Comparison of ENCODE assay signal across 2 cellular contexts in genomic region chr19:47176071-47176626, GRCh38.
TF ChIP-seq lines count a peak whose summit lies in the region.

No MANE protein-coding gene starts in this region.

TF ChIP-seq in GM23338, 12 proteins besides CTCF, POLR2A, EP300 and RAD21 (continued from another document):
- TF ChIP-seq, protein P1, sequence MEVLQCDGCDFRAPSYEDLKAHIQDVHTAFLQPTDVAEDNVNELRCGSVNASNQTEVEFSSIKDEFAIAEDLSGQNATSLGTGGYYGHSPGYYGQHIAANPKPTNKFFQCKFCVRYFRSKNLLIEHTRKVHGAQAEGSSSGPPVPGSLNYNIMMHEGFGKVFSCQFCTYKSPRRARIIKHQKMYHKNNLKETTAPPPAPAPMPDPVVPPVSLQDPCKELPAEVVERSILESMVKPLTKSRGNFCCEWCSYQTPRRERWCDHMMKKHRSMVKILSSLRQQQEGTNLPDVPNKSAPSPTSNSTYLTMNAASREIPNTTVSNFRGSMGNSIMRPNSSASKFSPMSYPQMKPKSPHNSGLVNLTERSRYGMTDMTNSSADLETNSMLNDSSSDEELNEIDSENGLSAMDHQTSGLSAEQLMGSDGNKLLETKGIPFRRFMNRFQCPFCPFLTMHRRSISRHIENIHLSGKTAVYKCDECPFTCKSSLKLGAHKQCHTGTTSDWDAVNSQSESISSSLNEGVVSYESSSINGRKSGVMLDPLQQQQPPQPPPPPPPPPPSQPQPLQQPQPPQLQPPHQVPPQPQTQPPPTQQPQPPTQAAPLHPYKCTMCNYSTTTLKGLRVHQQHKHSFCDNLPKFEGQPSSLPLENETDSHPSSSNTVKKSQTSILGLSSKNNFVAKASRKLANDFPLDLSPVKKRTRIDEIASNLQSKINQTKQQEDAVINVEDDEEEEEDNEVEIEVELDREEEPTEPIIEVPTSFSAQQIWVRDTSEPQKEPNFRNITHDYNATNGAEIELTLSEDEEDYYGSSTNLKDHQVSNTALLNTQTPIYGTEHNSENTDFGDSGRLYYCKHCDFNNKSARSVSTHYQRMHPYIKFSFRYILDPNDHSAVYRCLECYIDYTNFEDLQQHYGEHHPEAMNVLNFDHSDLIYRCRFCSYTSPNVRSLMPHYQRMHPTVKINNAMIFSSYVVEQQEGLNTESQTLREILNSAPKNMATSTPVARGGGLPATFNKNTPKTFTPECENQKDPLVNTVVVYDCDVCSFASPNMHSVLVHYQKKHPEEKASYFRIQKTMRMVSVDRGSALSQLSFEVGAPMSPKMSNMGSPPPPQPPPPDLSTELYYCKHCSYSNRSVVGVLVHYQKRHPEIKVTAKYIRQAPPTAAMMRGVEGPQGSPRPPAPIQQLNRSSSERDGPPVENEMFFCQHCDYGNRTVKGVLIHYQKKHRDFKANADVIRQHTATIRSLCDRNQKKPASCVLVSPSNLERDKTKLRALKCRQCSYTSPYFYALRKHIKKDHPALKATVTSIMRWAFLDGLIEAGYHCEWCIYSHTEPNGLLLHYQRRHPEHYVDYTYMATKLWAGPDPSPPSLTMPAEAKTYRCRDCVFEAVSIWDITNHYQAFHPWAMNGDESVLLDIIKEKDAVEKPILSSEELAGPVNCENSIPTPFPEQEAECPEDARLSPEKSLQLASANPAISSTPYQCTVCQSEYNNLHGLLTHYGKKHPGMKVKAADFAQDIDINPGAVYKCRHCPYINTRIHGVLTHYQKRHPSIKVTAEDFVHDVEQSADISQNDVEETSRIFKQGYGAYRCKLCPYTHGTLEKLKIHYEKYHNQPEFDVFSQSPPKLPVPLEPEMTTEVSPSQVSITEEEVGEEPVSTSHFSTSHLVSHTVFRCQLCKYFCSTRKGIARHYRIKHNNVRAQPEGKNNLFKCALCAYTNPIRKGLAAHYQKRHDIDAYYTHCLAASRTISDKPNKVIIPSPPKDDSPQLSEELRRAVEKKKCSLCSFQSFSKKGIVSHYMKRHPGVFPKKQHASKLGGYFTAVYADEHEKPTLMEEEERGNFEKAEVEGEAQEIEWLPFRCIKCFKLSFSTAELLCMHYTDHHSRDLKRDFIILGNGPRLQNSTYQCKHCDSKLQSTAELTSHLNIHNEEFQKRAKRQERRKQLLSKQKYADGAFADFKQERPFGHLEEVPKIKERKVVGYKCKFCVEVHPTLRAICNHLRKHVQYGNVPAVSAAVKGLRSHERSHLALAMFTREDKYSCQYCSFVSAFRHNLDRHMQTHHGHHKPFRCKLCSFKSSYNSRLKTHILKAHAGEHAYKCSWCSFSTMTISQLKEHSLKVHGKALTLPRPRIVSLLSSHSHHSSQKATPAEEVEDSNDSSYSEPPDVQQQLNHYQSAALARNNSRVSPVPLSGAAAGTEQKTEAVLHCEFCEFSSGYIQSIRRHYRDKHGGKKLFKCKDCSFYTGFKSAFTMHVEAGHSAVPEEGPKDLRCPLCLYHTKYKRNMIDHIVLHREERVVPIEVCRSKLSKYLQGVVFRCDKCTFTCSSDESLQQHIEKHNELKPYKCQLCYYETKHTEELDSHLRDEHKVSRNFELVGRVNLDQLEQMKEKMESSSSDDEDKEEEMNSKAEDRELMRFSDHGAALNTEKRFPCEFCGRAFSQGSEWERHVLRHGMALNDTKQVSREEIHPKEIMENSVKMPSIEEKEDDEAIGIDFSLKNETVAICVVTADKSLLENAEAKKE (CRISPR knock-in tag; IDR thresholded peaks at IDR 0.05) = no peak
- no peak for TF ChIP-seq STAT1 (IDR thresholded peaks at IDR 0.05; ENCODE audit: unreplicated experiment)
- TF ChIP-seq CREB1 (CRISPR knock-in tag; IDR thresholded peaks at IDR 0.05; ENCODE audit: low read depth) = no peak
- TF ChIP-seq POLR2AphosphoS5 (IDR thresholded peaks at IDR 0.05; ENCODE audit: low read depth) = no peak
- TF ChIP-seq, protein P2, sequence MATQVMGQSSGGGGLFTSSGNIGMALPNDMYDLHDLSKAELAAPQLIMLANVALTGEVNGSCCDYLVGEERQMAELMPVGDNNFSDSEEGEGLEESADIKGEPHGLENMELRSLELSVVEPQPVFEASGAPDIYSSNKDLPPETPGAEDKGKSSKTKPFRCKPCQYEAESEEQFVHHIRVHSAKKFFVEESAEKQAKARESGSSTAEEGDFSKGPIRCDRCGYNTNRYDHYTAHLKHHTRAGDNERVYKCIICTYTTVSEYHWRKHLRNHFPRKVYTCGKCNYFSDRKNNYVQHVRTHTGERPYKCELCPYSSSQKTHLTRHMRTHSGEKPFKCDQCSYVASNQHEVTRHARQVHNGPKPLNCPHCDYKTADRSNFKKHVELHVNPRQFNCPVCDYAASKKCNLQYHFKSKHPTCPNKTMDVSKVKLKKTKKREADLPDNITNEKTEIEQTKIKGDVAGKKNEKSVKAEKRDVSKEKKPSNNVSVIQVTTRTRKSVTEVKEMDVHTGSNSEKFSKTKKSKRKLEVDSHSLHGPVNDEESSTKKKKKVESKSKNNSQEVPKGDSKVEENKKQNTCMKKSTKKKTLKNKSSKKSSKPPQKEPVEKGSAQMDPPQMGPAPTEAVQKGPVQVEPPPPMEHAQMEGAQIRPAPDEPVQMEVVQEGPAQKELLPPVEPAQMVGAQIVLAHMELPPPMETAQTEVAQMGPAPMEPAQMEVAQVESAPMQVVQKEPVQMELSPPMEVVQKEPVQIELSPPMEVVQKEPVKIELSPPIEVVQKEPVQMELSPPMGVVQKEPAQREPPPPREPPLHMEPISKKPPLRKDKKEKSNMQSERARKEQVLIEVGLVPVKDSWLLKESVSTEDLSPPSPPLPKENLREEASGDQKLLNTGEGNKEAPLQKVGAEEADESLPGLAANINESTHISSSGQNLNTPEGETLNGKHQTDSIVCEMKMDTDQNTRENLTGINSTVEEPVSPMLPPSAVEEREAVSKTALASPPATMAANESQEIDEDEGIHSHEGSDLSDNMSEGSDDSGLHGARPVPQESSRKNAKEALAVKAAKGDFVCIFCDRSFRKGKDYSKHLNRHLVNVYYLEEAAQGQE (IDR thresholded peaks at IDR 0.05; ENCODE audit: unreplicated experiment) = no peak
- no peak for TF ChIP-seq NANOG (IDR thresholded peaks at IDR 0.05; ENCODE audit: borderline replicate concordance)
- TF ChIP-seq EZH2 (IDR thresholded peaks at IDR 0.05; ENCODE audit: low read depth, unreplicated experiment) = no peak
- no peak for TF ChIP-seq JUNB (IDR thresholded peaks at IDR 0.05; ENCODE audit: unreplicated experiment)
TF ChIP-seq in GM23338: peak in this region for 0.

TF ChIP-seq in WTC11, 78 proteins besides CTCF, POLR2A, EP300 and RAD21 (continued from another document):
- TF ChIP-seq, protein P3, sequence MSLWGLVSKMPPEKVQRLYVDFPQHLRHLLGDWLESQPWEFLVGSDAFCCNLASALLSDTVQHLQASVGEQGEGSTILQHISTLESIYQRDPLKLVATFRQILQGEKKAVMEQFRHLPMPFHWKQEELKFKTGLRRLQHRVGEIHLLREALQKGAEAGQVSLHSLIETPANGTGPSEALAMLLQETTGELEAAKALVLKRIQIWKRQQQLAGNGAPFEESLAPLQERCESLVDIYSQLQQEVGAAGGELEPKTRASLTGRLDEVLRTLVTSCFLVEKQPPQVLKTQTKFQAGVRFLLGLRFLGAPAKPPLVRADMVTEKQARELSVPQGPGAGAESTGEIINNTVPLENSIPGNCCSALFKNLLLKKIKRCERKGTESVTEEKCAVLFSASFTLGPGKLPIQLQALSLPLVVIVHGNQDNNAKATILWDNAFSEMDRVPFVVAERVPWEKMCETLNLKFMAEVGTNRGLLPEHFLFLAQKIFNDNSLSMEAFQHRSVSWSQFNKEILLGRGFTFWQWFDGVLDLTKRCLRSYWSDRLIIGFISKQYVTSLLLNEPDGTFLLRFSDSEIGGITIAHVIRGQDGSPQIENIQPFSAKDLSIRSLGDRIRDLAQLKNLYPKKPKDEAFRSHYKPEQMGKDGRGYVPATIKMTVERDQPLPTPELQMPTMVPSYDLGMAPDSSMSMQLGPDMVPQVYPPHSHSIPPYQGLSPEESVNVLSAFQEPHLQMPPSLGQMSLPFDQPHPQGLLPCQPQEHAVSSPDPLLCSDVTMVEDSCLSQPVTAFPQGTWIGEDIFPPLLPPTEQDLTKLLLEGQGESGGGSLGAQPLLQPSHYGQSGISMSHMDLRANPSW (CRISPR knock-in tag; conservative IDR thresholded peaks at IDR 0.05; ENCODE audit: low read depth) = no peak
- TF ChIP-seq PRRX2 (CRISPR knock-in tag; IDR thresholded peaks at IDR 0.05) = no peak
- TF ChIP-seq GRHL2 (CRISPR knock-in tag; IDR thresholded peaks at IDR 0.05; ENCODE audit: insufficient replicate concordance, severe bottlenecking) = no peak
- TF ChIP-seq ETV6 (CRISPR knock-in tag; IDR thresholded peaks at IDR 0.05) = no peak
- TF ChIP-seq, protein P4, sequence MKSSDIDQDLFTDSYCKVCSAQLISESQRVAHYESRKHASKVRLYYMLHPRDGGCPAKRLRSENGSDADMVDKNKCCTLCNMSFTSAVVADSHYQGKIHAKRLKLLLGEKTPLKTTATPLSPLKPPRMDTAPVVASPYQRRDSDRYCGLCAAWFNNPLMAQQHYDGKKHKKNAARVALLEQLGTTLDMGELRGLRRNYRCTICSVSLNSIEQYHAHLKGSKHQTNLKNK (CRISPR knock-in tag; IDR thresholded peaks at IDR 0.05) = no peak
- TF ChIP-seq, protein P5, sequence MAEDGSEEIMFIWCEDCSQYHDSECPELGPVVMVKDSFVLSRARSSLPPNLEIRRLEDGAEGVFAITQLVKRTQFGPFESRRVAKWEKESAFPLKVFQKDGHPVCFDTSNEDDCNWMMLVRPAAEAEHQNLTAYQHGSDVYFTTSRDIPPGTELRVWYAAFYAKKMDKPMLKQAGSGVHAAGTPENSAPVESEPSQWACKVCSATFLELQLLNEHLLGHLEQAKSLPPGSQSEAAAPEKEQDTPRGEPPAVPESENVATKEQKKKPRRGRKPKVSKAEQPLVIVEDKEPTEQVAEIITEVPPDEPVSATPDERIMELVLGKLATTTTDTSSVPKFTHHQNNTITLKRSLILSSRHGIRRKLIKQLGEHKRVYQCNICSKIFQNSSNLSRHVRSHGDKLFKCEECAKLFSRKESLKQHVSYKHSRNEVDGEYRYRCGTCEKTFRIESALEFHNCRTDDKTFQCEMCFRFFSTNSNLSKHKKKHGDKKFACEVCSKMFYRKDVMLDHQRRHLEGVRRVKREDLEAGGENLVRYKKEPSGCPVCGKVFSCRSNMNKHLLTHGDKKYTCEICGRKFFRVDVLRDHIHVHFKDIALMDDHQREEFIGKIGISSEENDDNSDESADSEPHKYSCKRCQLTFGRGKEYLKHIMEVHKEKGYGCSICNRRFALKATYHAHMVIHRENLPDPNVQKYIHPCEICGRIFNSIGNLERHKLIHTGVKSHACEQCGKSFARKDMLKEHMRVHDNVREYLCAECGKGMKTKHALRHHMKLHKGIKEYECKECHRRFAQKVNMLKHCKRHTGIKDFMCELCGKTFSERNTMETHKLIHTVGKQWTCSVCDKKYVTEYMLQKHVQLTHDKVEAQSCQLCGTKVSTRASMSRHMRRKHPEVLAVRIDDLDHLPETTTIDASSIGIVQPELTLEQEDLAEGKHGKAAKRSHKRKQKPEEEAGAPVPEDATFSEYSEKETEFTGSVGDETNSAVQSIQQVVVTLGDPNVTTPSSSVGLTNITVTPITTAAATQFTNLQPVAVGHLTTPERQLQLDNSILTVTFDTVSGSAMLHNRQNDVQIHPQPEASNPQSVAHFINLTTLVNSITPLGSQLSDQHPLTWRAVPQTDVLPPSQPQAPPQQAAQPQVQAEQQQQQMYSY (CRISPR knock-in tag; IDR thresholded peaks at IDR 0.05) = no peak
- TF ChIP-seq ATF6 (CRISPR knock-in tag; IDR thresholded peaks at IDR 0.05) = no peak
- no peak for TF ChIP-seq NR3C1 (CRISPR knock-in tag; conservative IDR thresholded peaks at IDR 0.05; ENCODE audit: low read depth)
- no peak for TF ChIP-seq SOX15 (CRISPR knock-in tag; IDR thresholded peaks at IDR 0.05)
- no peak for TF ChIP-seq MXD4 (CRISPR knock-in tag; IDR thresholded peaks at IDR 0.05; ENCODE audit: borderline replicate concordance)
- TF ChIP-seq ZNF281 (CRISPR knock-in tag; IDR thresholded peaks at IDR 0.05) = no peak
- no peak for TF ChIP-seq CREM (CRISPR knock-in tag; IDR thresholded peaks at IDR 0.05)
- TF ChIP-seq ATF1 (CRISPR knock-in tag; IDR thresholded peaks at IDR 0.05) = no peak
- no peak for TF ChIP-seq ZNF416 (CRISPR knock-in tag; IDR thresholded peaks at IDR 0.05)
- TF ChIP-seq, protein P6, sequence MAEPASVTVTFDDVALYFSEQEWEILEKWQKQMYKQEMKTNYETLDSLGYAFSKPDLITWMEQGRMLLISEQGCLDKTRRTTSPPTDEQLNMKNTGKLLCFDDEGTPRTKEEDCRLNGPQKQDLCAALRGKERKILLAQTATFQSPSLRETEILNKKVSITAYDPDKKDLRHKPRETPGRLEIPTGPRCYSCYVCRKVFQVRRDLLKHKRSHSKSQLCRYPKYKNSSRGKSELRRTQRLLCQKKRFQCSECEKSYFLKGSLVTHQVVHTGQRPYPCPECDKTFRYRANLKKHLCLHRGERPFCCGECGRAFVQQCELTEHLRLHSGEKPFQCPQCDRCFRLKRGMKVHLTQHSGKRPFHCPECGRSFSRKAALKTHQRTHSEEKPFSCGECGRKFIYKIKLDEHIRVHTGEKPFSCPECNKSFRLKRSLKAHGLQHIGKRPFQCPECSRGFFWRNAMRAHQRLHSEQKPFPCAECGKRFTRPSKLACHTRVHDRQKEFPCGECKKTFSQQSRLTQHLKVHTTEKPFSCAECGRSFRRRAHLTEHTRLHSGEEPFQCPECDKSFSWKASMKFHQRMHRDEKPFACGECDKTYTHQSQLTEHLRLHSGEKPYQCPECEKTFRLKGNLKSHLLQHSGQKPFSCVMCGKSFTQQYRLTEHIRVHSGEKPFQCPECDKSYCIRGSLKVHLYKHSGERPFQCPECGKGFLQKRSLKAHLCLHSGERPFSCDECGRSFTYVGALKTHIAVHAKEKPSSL (CRISPR knock-in tag; conservative IDR thresholded peaks at IDR 0.05) = no peak
